ENCODE assay signal across 13 cellular contexts in genomic region chr1:51548986-51549619, GRCh38. TPM values are rescaled to one million over a fixed set of nuclear protein-coding genes. Genes with fewer than 3 reads are reported as not detected.
DNase-seq lines count a peak whose midpoint lies in the region; ATAC-seq and TF ChIP-seq lines count a peak whose summit lies in the region.
"Had no signal": no experiment of that assay in that cellular context is flagged by ENCODE, and none has a peak within 500 bp of the region (broad histone marks: within the 10 kb centered on the region; RNA-seq: fewer than 3 reads in every experiment).

No MANE protein-coding gene starts in this region.

- peak; percentile 50 for DNase-seq in EH (ENCODE audit: low read depth)
- no peak for DNase-seq in IMR-90
- no peak for DNase-seq in memory B cell (ENCODE audit: low spot score in 2 of 2)
- DNase-seq in colonic mucosa = no peak
- no peak for DNase-seq in NCI-H748 treated with DMSO at 0.1 percent for 48 hours (lab: John Stamatoyannopoulos, UW)
- DNase-seq in RWPE1 (ENCODE audit: low spot score) = no peak
- no peak for DNase-seq in type B pancreatic cell (ENCODE audit: extremely low spot score, unreplicated experiment)
- DNase-seq: activated CD4-positive, CD25-positive, alpha-beta regulatory T cell; GF-D8; Karpas-422; NCI-H82 had no signal

- no peak overlapping the region for H3K4me3 ChIP-seq in IMR-90 (ENCODE audit: insufficient read depth, low read depth, low read length)
- no peak overlapping the region for H3K4me3 ChIP-seq in colonic mucosa
- H3K4me3 ChIP-seq: esophagus muscularis mucosa had no signal

- H4K8ac ChIP-seq in IMR-90 (ENCODE audit: low read depth in 2 of 2, low read length in 2 of 2) = peak overlapping the region; percentile 9 to 33; a peak in 1 of 4 replicates

- no peak overlapping the region for H2AFZ ChIP-seq in IMR-90 (replicated peaks; ENCODE audit: low read length, poor library complexity)

- no peak overlapping the region for H2BK15ac ChIP-seq in IMR-90 (ENCODE audit: low read depth, low read length)

- no peak for TF ChIP-seq RAD21 in IMR-90 (IDR thresholded peaks at IDR 0.05; ENCODE audit: low read length)

- no peaks in the 10 kb centered on the region for H3K27me3 Mint-ChIP-seq in memory B cell
- H3K27me3 Mint-ChIP-seq in type B pancreatic cell = no peaks in the 10 kb centered on the region

- H3K14ac ChIP-seq in IMR-90 (replicated peaks; ENCODE audit: low read depth, low read length) = no peak overlapping the region

- H3K79me1 ChIP-seq in IMR-90 (ENCODE audit: low read depth in 1 of 2, low read length in 2 of 2) = no peaks in the 10 kb centered on the region

- no peak overlapping the region for H3K4me2 ChIP-seq in IMR-90 (ENCODE audit: low read depth, low read length)

- no peaks in the 10 kb centered on the region for H3K27me3 ChIP-seq in IMR-90 (ENCODE audit: control insufficient read depth, insufficient read depth, low read length)
- no peaks in the 10 kb centered on the region for H3K27me3 ChIP-seq in colonic mucosa
- H3K27me3 ChIP-seq: esophagus muscularis mucosa had no signal

- no peaks in the 10 kb centered on the region for H3K9me1 ChIP-seq in IMR-90 (ENCODE audit: insufficient read depth, low read length)

- no peak overlapping the region for H3K4ac ChIP-seq in IMR-90 (ENCODE audit: low read depth, low read length)

- no peak overlapping the region for H3K56ac ChIP-seq in IMR-90 (ENCODE audit: extremely low read depth, insufficient read depth, low read length)

- H3K36me3 Mint-ChIP-seq in memory B cell (no peaks in the 10 kb centered on the region), type B pancreatic cell (no peaks in the 10 kb centered on the region)

- no peak overlapping the region for H3K18ac ChIP-seq in IMR-90 (ENCODE audit: low read depth, low read length)

- 80% methylated on average over 1 of the region's 3 CpGs; no CpG with 5 or more reads in 1 of the 2 experiments for WGBS in IMR-90 (ENCODE audit: extremely low coverage in 2 of 2, insufficient read length in 1 of 2), 2 experiments

- no peak overlapping the region for H2AK9ac ChIP-seq in IMR-90 (replicated peaks; ENCODE audit: low read depth, low read length, poor library complexity)

- in situ Hi-C loops in IMR-90 (cut with MboI; ENCODE audit: low sequenced_read_pairs) = no loop called here

- H3K4me3 Mint-ChIP-seq in memory B cell = no peak overlapping the region
- no peak overlapping the region for H3K4me3 Mint-ChIP-seq in type B pancreatic cell

- no peaks in the 10 kb centered on the region for H4K20me1 ChIP-seq in IMR-90 (ENCODE audit: insufficient read depth, low read length)

- BruUV-seq in IMR-90 (replicated peaks; lab: Mats Ljungman, UMichigan) = no TSS peak

- TF ChIP-seq CTCF in IMR-90 (conservative IDR thresholded peaks at IDR 0.05; ENCODE audit: low read depth, low read length) (no peak), VCaP (conservative IDR thresholded peaks at IDR 0.05) (no peak), colonic mucosa (IDR thresholded peaks at IDR 0.05) (no peak), RWPE1 (conservative IDR thresholded peaks at IDR 0.05; ENCODE audit: low read depth) (no peak), type B pancreatic cell (conservative IDR thresholded peaks at IDR 0.05) (no peak)

- intact Hi-C loops in IMR-90 (cut with micrococcal nuclease) = no loop called here
- intact Hi-C loops in colonic mucosa (cut with DNase I) = no loop called here

- no peak for TF ChIP-seq POLR2A in IMR-90 (IDR thresholded peaks at IDR 0.05; ENCODE audit: low read depth, low read length)

- no peak overlapping the region for H2AK5ac ChIP-seq in IMR-90 (ENCODE audit: low read depth, low read length)

- H3K27ac ChIP-seq in IMR-90 (ENCODE audit: insufficient read depth, low read length) (no peak overlapping the region), VCaP (peak overlapping the region; percentile 16; the same call in 1 of the 2 replicates), colonic mucosa (no peak overlapping the region), RWPE1 (no peak overlapping the region)
- H3K27ac ChIP-seq: esophagus muscularis mucosa had no signal

- ATAC-seq in IMR-90 (ENCODE audit: low read depth) = peak; percentile 42
- ATAC-seq in memory B cell (ENCODE audit: low read depth) = peak; percentile 55

- H4K91ac ChIP-seq in IMR-90 (ENCODE audit: insufficient read depth, low read depth, low read length) = no peak overlapping the region

- no peak overlapping the region for H3K23ac ChIP-seq in IMR-90 (ENCODE audit: low read depth, low read length)

- H3K4me1 Mint-ChIP-seq in memory B cell (peaks cover 17% of the 10 kb centered on the region), type B pancreatic cell (ENCODE audit: unreplicated experiment) (no peaks in the 10 kb centered on the region)

- dilution Hi-C loops in IMR-90 (cut with HindIII; ENCODE audit: low sequenced_read_pairs, unreplicated experiment) = no loop called here

- CTCF ChIA-PET in IMR-90 (lab: Yijun Ruan, JAX) (interaction anchor here (0.7 kb wide), 1 partner anchor 27 kb away, joined by 5 read pairs; no protein-coding TSS in a partner anchor), RWPE1 (lab: Yijun Ruan, JAX) (interaction anchor here (0.7 kb wide), 1 partner anchor 30 kb away, joined by 4 read pairs; the partner anchor contains the start of gene EPS15)

- H3K27ac Mint-ChIP-seq in memory B cell (peak overlapping the region; percentile 32), type B pancreatic cell (no peak overlapping the region)

- no peaks in the 10 kb centered on the region for H3K36me3 ChIP-seq in IMR-90 (ENCODE audit: control insufficient read depth, insufficient read depth, low read length)
- no peaks in the 10 kb centered on the region for H3K36me3 ChIP-seq in colonic mucosa
- H3K36me3 ChIP-seq: esophagus muscularis mucosa had no signal

- 0 out of 2 replicates have a peak overlapping the region, but pooled peaks have one; percentile 16 for H4K5ac ChIP-seq in IMR-90 (ENCODE audit: low read depth, low read length)

- H2BK20ac ChIP-seq in IMR-90 (ENCODE audit: low read depth, low read length) = no peak overlapping the region

- H3K9me3 ChIP-seq in IMR-90 (ENCODE audit: control insufficient read depth, insufficient read depth, low read length) (no peaks in the 10 kb centered on the region), colonic mucosa (no peaks in the 10 kb centered on the region)
- H3K9me3 ChIP-seq: esophagus muscularis mucosa had no signal

- POLR2A ChIA-PET in IMR-90 (lab: Charles Lee; ENCODE audit: unreplicated experiment) (no interaction called here), RWPE1 (lab: Yijun Ruan, JAX; ENCODE audit: low non-redundant PET) (no interaction called here)

- no peak overlapping the region for H2BK5ac ChIP-seq in IMR-90 (ENCODE audit: low read depth, low read length, poor library complexity, severe bottlenecking)

- H3K9me3 Mint-ChIP-seq in memory B cell (no peaks in the 10 kb centered on the region), type B pancreatic cell (no peaks in the 10 kb centered on the region)

- H2BK120ac ChIP-seq in IMR-90 (ENCODE audit: low read depth, low read length) = no peak overlapping the region

- H3K4me1 ChIP-seq in IMR-90 (ENCODE audit: control insufficient read depth, insufficient read depth, low read length) (peaks cover 4% of the 10 kb centered on the region; the same call in 1 of the 2 replicates), colonic mucosa (no peaks in the 10 kb centered on the region)
- H3K4me1 ChIP-seq: esophagus muscularis mucosa had no signal

- H3K9ac ChIP-seq in IMR-90 (ENCODE audit: low read depth, low read length) = no peak overlapping the region
- H3K9ac ChIP-seq in colonic mucosa (ENCODE audit: low read depth in 2 of 2, low read length in 2 of 2) = no peak overlapping the region

TF ChIP-seq in IMR-90, 13 proteins besides CTCF, POLR2A, EP300 and RAD21:
- TF ChIP-seq FOS (IDR thresholded peaks at IDR 0.05; ENCODE audit: low read depth, low read length) (no peak), MAZ (IDR thresholded peaks at IDR 0.05; ENCODE audit: borderline replicate concordance, low read depth, low read length) (no peak), MAFK (IDR thresholded peaks at IDR 0.05; ENCODE audit: low read depth, low read length) (no peak), CHD1 (IDR thresholded peaks at IDR 0.05; ENCODE audit: low read depth, low read length) (no peak), BHLHE40 (IDR thresholded peaks at IDR 0.05; ENCODE audit: low read depth, low read length) (no peak), MXI1 (IDR thresholded peaks at IDR 0.05; ENCODE audit: borderline replicate concordance, low read depth, low read length) (no peak), NFE2L2 (IDR thresholded peaks at IDR 0.05; ENCODE audit: low read depth, low read length) (no peak), RFX5 (IDR thresholded peaks at IDR 0.05; ENCODE audit: low read depth, low read length) (no peak), SMC3 (IDR thresholded peaks at IDR 0.05; ENCODE audit: low read depth, low read length) (no peak), ELK1 (IDR thresholded peaks at IDR 0.05; ENCODE audit: borderline replicate concordance, low read depth, low read length) (no peak), USF2 (IDR thresholded peaks at IDR 0.05; ENCODE audit: low read depth, low read length) (no peak), RCOR1 (IDR thresholded peaks at IDR 0.05; ENCODE audit: insufficient replicate concordance, low read length) (no peak), CEBPB (IDR thresholded peaks at IDR 0.05; ENCODE audit: low read depth, low read length) (no peak)
TF ChIP-seq in IMR-90: peak in this region for 0.

RNA-seq across cellular contexts. Expression of gene EPS15, which starts 30.0 kb away (rescaled TPM):
- total RNA-seq in IMR-90 (2012; rRNA removed) (38.0 and 47.5 TPM in 2 replicates), colonic mucosa (10 to 100 TPM; 40.3 to 55.8 TPM), type B pancreatic cell (ENCODE audit: low replicate concordance) (49.4 and 50.7 TPM in 2 replicates)
- polyA plus RNA-seq in IMR-90 (2012; rRNA removed) = 13.4 and 17.6 TPM in 2 replicates
- 3.2 and 4.7 TPM in 2 replicates for polyA plus RNA-seq in IMR-90 (2012; cell fraction: cytosol; rRNA removed)
- 1.3 and 17.3 TPM in 2 replicates for polyA plus RNA-seq in IMR-90 (2012; cell fraction: nucleus; rRNA removed; ENCODE audit: low replicate concordance)
